25 cellular contexts compared by ENCODE assay signal in the genomic region with DNA sequence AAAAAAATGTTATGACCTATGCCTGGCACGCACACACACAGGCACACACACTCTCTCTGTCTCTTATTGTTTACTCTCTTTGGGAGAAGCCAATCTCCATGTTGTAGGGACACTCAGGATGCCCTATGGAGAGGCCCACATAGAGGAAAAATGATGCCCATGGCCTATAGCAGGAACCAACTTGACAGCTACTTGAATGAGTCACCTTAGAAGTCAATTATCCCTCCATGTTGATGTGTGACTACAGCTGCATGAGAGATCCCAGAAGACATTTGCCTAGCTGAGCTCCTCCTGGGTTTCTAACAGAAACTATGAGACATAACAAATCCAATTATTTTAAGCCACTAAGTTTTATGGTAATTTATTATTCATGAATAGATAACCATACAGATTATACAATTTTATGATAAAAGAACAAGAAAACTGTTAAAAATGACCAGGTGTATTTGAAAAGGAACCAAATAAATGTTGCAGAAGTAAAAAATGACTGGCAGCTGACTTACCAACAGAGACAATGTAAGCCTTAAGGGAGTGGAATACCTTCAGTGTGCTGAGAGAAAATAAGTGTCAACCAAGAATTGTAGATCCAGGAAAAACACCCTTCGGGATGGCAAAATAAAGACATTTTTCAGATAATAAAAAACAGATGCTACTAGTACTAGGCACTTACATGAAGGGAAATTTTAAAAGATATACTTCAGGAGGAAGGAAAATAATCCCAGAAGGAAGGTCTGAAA.
"Had no signal": no experiment of that assay in that cellular context is flagged by ENCODE, and none has a peak within 500 bp of the region (broad histone marks: within the 10 kb centered on the region; RNA-seq: fewer than 3 reads in every experiment).

No MANE protein-coding gene starts in this region.

- H3K4me3 Mint-ChIP-seq: activated B cell treated with CpG ODN at 0.5 μM for 24 hours; activated CD4-positive, alpha-beta T cell treated with anti-CD3 and anti-CD28 coated beads, Interleukin-2, amount 10 ng/mL, durations not matched to agents 24 days and 14 days; activated naive CD4-positive, alpha-beta T cell treated with anti-CD3 and anti-CD28 coated beads for 36 hours; activated naive CD8-positive, alpha-beta T cell; activated T-helper 17 cell treated with anti-CD3 and anti-CD28 coated beads, Interleukin-2, amount 50 U/mL, for 72 hours; brain; T-helper 1 cell treated with Interleukin-12 subunit alpha and Interleukin-12 subunit beta and Interleukin-4 antibody, amounts not matched to agents 30 μg/mL and 1 μg/mL, for 36 hours had no signal

- H3K27ac ChIP-seq: KMS-11 had no signal

- H3K27ac Mint-ChIP-seq: activated B cell treated with CpG ODN at 0.5 μM for 24 hours; activated CD4-positive, alpha-beta T cell treated with anti-CD3 and anti-CD28 coated beads, Interleukin-2, amount 10 ng/mL, durations not matched to agents 24 days and 14 days; activated naive CD4-positive, alpha-beta T cell treated with anti-CD3 and anti-CD28 coated beads for 36 hours; activated naive CD8-positive, alpha-beta T cell; activated T-helper 17 cell treated with anti-CD3 and anti-CD28 coated beads, Interleukin-2, amount 50 U/mL, for 72 hours; brain; T-helper 1 cell treated with Interleukin-12 subunit alpha and Interleukin-12 subunit beta and Interleukin-4 antibody, amounts not matched to agents 30 μg/mL and 1 μg/mL, for 36 hours had no signal

- DNase-seq: activated B cell treated with CpG ODN at 0.5 μM for 24 hours; activated CD4-positive, alpha-beta T cell treated with anti-CD3 and anti-CD28 coated beads for 1 hour; activated CD4-positive, alpha-beta T cell treated with anti-CD3 and anti-CD28 coated beads, Interleukin-2, amount 10 ng/mL, durations not matched to agents 24 days and 14 days; activated CD4-positive, alpha-beta T cell treated with anti-CD3 and anti-CD28 coated beads, Interleukin-2, amount 50 U/mL, for 48 hours; activated CD8-positive, alpha-beta memory T cell treated with anti-CD3 and anti-CD28 coated beads for 24 hours; activated gamma-delta T cell; activated naive CD4-positive, alpha-beta T cell treated with anti-CD3 and anti-CD28 coated beads for 36 hours; activated T-cell treated with anti-CD3 and anti-CD28 coated beads for 4 hours; activated T-cell treated with anti-CD3 and anti-CD28 coated beads, Interleukin-2, amount 50 U/mL, for 48 hours; amygdala; cerebellar nuclear complex; MM.1S; NCI-H1105 treated with DMSO at 0.1 percent for 48 hours; NCI-H1436 treated with DMSO at 0.1 percent for 48 hours; NCI-H187; NCI-H2081; NCI-H446; NCI-H524; PC-3; SHP77 treated with DMSO at 0.1 percent for 48 hours had no signal

- H3K27me3 Mint-ChIP-seq: activated B cell treated with CpG ODN at 0.5 μM for 24 hours; activated CD4-positive, alpha-beta T cell treated with anti-CD3 and anti-CD28 coated beads, Interleukin-2, amount 10 ng/mL, durations not matched to agents 24 days and 14 days; activated naive CD8-positive, alpha-beta T cell; activated T-helper 17 cell treated with anti-CD3 and anti-CD28 coated beads, Interleukin-2, amount 50 U/mL, for 72 hours; brain had no signal

- ATAC-seq: activated T-helper 17 cell treated with anti-CD3 and anti-CD28 coated beads, Interleukin-2, amount 50 U/mL, for 72 hours; PC-3 had no signal

- H3K4me1 Mint-ChIP-seq: activated B cell treated with CpG ODN at 0.5 μM for 24 hours; activated CD4-positive, alpha-beta T cell treated with anti-CD3 and anti-CD28 coated beads, Interleukin-2, amount 10 ng/mL, durations not matched to agents 24 days and 14 days; activated T-helper 17 cell treated with anti-CD3 and anti-CD28 coated beads, Interleukin-2, amount 50 U/mL, for 72 hours had no signal
